Comparison of ENCODE assay signal across 9 cellular contexts in genomic region chr14:92704036-92704804, GRCh38. TPM values are rescaled to one million over a fixed set of nuclear protein-coding genes. Genes with fewer than 3 reads are reported as not detected.
DNase-seq lines count a peak whose midpoint lies in the region; ATAC-seq and TF ChIP-seq lines count a peak whose summit lies in the region.
"Had no signal": no experiment of that assay in that cellular context is flagged by ENCODE, and none has a peak within 500 bp of the region (broad histone marks: within the 10 kb centered on the region; RNA-seq: fewer than 3 reads in every experiment).

No MANE protein-coding gene starts in this region.

- no peak for TF ChIP-seq CTCF in GM13977 (IDR thresholded peaks at IDR 0.05; ENCODE audit: extremely low read depth, insufficient read depth, missing control alignments)
- TF ChIP-seq CTCF in prostate gland (IDR thresholded peaks at IDR 0.05), result no peak
- TF ChIP-seq CTCF in thyroid gland (IDR thresholded peaks at IDR 0.05), result no peak

- intact Hi-C loops in prostate gland (cut with DNase I) (no loop called here), thyroid gland (cut with DNase I) (no loop called here)

- DNase-seq in GM13977 (ENCODE audit: low spot score), result peak; percentile 74
- peak; percentile 27 for DNase-seq in kidney tubule cell (ENCODE audit: low spot score)
- no peak for DNase-seq in prostate gland (ENCODE audit: low spot score)
- DNase-seq in iPS-NIHi7 (ENCODE audit: extremely low spot score), result no peak
- no peak for DNase-seq in thyroid gland
- no peak for DNase-seq in cerebellum (ENCODE audit: low spot score)

- peaks cover 2% of the 10 kb centered on the region for H3K36me3 Mint-ChIP-seq in IgD-negative memory B cell

- H3K9me3 ChIP-seq in prostate gland, result no peaks in the 10 kb centered on the region
- H3K9me3 ChIP-seq in thyroid gland, result no peaks in the 10 kb centered on the region

- no peak for TF ChIP-seq POLR2A in prostate gland (IDR thresholded peaks at IDR 0.05)
- TF ChIP-seq POLR2A in thyroid gland (IDR thresholded peaks at IDR 0.05), result no peak

- H3K27me3 ChIP-seq in prostate gland (replicated peaks; ENCODE audit: insufficient read depth) (no peaks in the 10 kb centered on the region), thyroid gland (no peaks in the 10 kb centered on the region)

- H3K27me3 Mint-ChIP-seq in IgD-negative memory B cell, result no peaks in the 10 kb centered on the region

- in situ Hi-C loops in GM13977 (cut with MboI; ENCODE audit: low pct_unique_long_range_greater_than_20kb, low sequenced_read_pairs, unreplicated experiment), result no loop called here

- H3K4me3 ChIP-seq in prostate gland, result no peak overlapping the region
- no peak overlapping the region for H3K4me3 ChIP-seq in thyroid gland (replicated peaks in 1 of 3)

- H3K27ac ChIP-seq in prostate gland (no peak overlapping the region), thyroid gland (no peak overlapping the region)
- H3K27ac ChIP-seq: VCaP had no signal

- H3K36me3 ChIP-seq in prostate gland (no peaks in the 10 kb centered on the region), thyroid gland (peaks cover 14 to 29% of the 10 kb centered on the region in 2 donors)

- H3K4me1 ChIP-seq in prostate gland (replicated peaks) (no peaks in the 10 kb centered on the region), thyroid gland (peaks cover 8 to 12% of the 10 kb centered on the region in 2 donors)

- H3K27ac Mint-ChIP-seq in IgD-negative memory B cell, result peak overlapping the region; percentile 89 to 97 (median 97)

- WGBS in prostate gland, result 81% methylated on average over 23 of the region's 23 CpGs
- WGBS in thyroid gland, 2 donors, result 74 to 83% methylated on average over 20 to 23 of the region's 23 CpGs

- H3K9me3 Mint-ChIP-seq in IgD-negative memory B cell, result no peaks in the 10 kb centered on the region

- ATAC-seq in GM21576 (IDR thresholded peaks at IDR 0.05; ENCODE audit: unreplicated experiment), result peak; percentile 90

- H3K4me3 Mint-ChIP-seq in IgD-negative memory B cell, result peak overlapping the region; percentile 58 to 84 (median 65)

- peaks cover 35 to 40% (median 38%) of the 10 kb centered on the region in 3 donors for H3K4me1 Mint-ChIP-seq in IgD-negative memory B cell

RNA-seq across cellular contexts. Expression of gene LGMN, which starts 44.2 kb away (rescaled TPM):
- polyA plus RNA-seq in IgD-negative memory B cell, result 25.1 TPM
- total RNA-seq in prostate gland (100 to 1,000 TPM in 1 of 2 donors, 10 to 100 TPM in 1; 88.3 to 155 TPM), thyroid gland (100 to 1,000 TPM; 226 to 405 (median 297) TPM), cerebellum (24.5 TPM)

Comparison
In these comparisons a context has a peak if more than half of its experiments do, and no peak if none do; other contexts are left out.
1. DNase-seq: peak in GM13977 (single experiment) and kidney tubule cell (single experiment); none in prostate gland (single experiment), iPS-NIHi7 (single experiment), thyroid gland (0 of 2) and cerebellum (single experiment).